ENCODE assay signal across 13 cellular contexts in the genomic region with DNA sequence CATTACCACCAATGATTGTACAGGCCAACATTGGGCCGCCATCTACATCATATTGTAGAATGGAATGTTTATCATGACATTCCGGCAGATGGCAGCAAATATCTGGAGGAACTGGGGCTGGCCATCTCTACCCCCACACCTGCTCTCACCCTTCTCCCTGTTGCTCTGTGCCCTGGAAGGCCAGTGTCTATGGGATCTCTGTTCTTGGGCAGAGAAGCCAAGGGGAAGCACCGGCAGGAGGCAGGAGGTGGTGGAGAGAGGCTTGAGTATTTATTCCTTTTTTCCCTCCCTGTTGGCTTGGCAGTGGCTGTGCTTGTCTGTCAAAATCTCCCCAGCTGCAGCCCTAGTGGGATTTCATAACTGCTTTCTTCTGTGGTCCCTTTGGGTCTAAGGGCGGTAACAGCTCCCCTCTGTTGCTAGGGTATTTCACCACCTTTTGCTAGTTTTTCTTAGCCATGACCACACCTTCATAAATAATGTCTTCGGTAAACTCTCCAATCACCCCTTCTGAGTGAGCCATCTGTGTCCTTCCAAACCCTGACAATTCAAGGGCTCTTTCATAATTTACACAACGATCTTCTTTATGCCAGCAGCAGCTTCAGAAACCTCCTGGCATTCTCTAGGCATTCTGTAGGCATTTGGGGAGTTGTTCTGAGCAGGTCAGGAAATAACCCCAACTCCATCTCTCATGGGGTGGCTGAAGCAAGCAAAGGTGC.
A peak's percentile ranks its signal among the peaks of the same experiment; 100 is the strongest.
DNase-seq lines count a peak whose midpoint lies in the region; ATAC-seq, FAIRE-seq and TF ChIP-seq lines count a peak whose summit lies in the region.
"Had no signal": no experiment of that assay in that cellular context is flagged by ENCODE, and none has a peak within 500 bp of the region (broad histone marks: within the 10 kb centered on the region; RNA-seq: fewer than 3 reads in every experiment).

No MANE protein-coding gene starts in this region.

- no peaks in the 10 kb centered on the region for H3K36me3 Mint-ChIP-seq in T-helper 2 cell treated with Interferon-gamma antibody and Interleukin-4, amounts not matched to agents 5 μg/mL and 100 μg/mL, for 36 hours (ENCODE audit: low read depth)

- no peak overlapping the region for H2BK20ac ChIP-seq in H1 (ENCODE audit: low read length)

- no peak overlapping the region for H3K18ac ChIP-seq in H1 (ENCODE audit: extremely low read depth, low read length)

- H2BK5ac ChIP-seq in H1 (ENCODE audit: low read depth, low read length) = no peak overlapping the region

- POLR2A ChIA-PET in H1 (lab: Charles Lee; ENCODE audit: partially characterized antibody) = interaction anchor here (0.6 kb wide), 1 partner anchor 10 kb away, joined by 3 read pairs; no protein-coding TSS in a partner anchor

- no peaks in the 10 kb centered on the region for H3K23me2 ChIP-seq in H1 (ENCODE audit: low read depth, low read length)

- no peak overlapping the region for H4K8ac ChIP-seq in H1 (ENCODE audit: extremely low read depth, insufficient read depth, low read length)

- CTCF ChIA-PET in H1 (lab: Charles Lee; ENCODE audit: partially characterized antibody) = interaction anchor here (0.6 to 3.7 kb wide), 12 partner anchors 9 to 197 kb away, joined by 3 to 16 read pairs (median 4); no protein-coding TSS in a partner anchor

- H2BK120ac ChIP-seq in H1 (replicated peaks; ENCODE audit: low read depth, low read length) = no peak overlapping the region

- TF ChIP-seq EP300 in H1 (IDR thresholded peaks at IDR 0.05; ENCODE audit: borderline replicate concordance in 1 of 2, low read depth in 2 of 2, low read length in 2 of 2) (no peak), gastroesophageal sphincter (IDR thresholded peaks at IDR 0.05) (no peak)

- peaks cover 0 to 5% (median 0%) of the 10 kb centered on the region in 4 experiments; a peak in 2 of 7 replicates for H3K4me1 ChIP-seq in H1 (replicated peaks in 1 of 4; ENCODE audit: control insufficient read depth in 3 of 4, insufficient read depth in 4 of 4, low read length in 3 of 4)
- H3K4me1 ChIP-seq in gastroesophageal sphincter = no peaks in the 10 kb centered on the region

- H3K4ac ChIP-seq in H1 (replicated peaks; ENCODE audit: insufficient read length, low read depth, low read length) = no peak overlapping the region

- H4K5ac ChIP-seq in H1 (ENCODE audit: insufficient read length, low read depth, low read length) = no peak overlapping the region

- no peaks in the 10 kb centered on the region for H3K4me1 Mint-ChIP-seq in T-helper 2 cell treated with Interferon-gamma antibody and Interleukin-4, amounts not matched to agents 5 μg/mL and 100 μg/mL, for 36 hours (ENCODE audit: low read depth)
- H3K4me1 Mint-ChIP-seq: IgD-negative memory B cell had no signal

- no peaks in the 10 kb centered on the region for H3K79me2 ChIP-seq in H1 (ENCODE audit: control insufficient read depth in 1 of 2, insufficient read depth in 2 of 2, low read length in 2 of 2)

- H2BK15ac ChIP-seq in H1 (ENCODE audit: low read length) = no peak overlapping the region

- H3K9me3 Mint-ChIP-seq in T-helper 2 cell treated with Interferon-gamma antibody and Interleukin-4, amounts not matched to agents 5 μg/mL and 100 μg/mL, for 36 hours = no peaks in the 10 kb centered on the region

- H3K27me3 Mint-ChIP-seq in T-helper 2 cell treated with Interferon-gamma antibody and Interleukin-4, amounts not matched to agents 5 μg/mL and 100 μg/mL, for 36 hours (ENCODE audit: low read depth) = no peaks in the 10 kb centered on the region

- H3K9ac ChIP-seq in H1 (replicated peaks in 1 of 4; ENCODE audit: extremely low read depth in 1 of 4, low read depth in 3 of 4, low read length in 3 of 4) = no peak overlapping the region
- H3K9ac ChIP-seq: BLaER1 treated with 17β-estradiol and CSF1 and Interleukin-3, amounts not matched to agents 10 nM and 100 nM had no signal

- H3K4me2 ChIP-seq in H1 (ENCODE audit: insufficient read depth in 1 of 2, low read depth in 2 of 2, low read length in 2 of 2) = no peak overlapping the region
- H3K4me2 ChIP-seq: BLaER1 treated with 17β-estradiol and CSF1 and Interleukin-3, amounts not matched to agents 10 nM and 100 nM had no signal

- no peak overlapping the region for H3K27ac ChIP-seq in H1 (ENCODE audit: low read depth, low read length)
- H3K27ac ChIP-seq in gastroesophageal sphincter = no peak overlapping the region
- H3K27ac ChIP-seq: BLaER1 treated with 17β-estradiol and CSF1 and Interleukin-3, amounts not matched to agents 10 nM and 100 nM; brain microvascular endothelial cell had no signal

- H4K20me1 ChIP-seq in H1 (replicated peaks in 1 of 2; ENCODE audit: control insufficient read depth in 1 of 2, insufficient read depth in 2 of 2, low read length in 2 of 2) = no peaks in the 10 kb centered on the region
- H4K20me1 ChIP-seq: BLaER1 treated with 17β-estradiol and CSF1 and Interleukin-3, amounts not matched to agents 10 nM and 100 nM had no signal

- no peaks in the 10 kb centered on the region for H3K79me1 ChIP-seq in H1 (ENCODE audit: low read depth, low read length)

- H2AFZ ChIP-seq in H1 (ENCODE audit: low read length) = no peak overlapping the region

- H3K56ac ChIP-seq in H1 (replicated peaks; ENCODE audit: insufficient read length, low read depth, low read length) = no peak overlapping the region

- H3K27me3 ChIP-seq in H1 (replicated peaks in 1 of 4; ENCODE audit: control insufficient read depth in 3 of 4, extremely low read depth in 1 of 4, insufficient read depth in 3 of 4, low read length in 3 of 4) = no peaks in the 10 kb centered on the region
- peaks cover 45% of the 10 kb centered on the region for H3K27me3 ChIP-seq in gastroesophageal sphincter
- H3K27me3 ChIP-seq: BLaER1 treated with 17β-estradiol and CSF1 and Interleukin-3, amounts not matched to agents 10 nM and 100 nM had no signal

- no peak overlapping the region for H4K91ac ChIP-seq in H1 (replicated peaks; ENCODE audit: insufficient read length, low read length)

- H3K23ac ChIP-seq in H1 (ENCODE audit: insufficient read length) = no peak overlapping the region

- TF ChIP-seq CTCF in H1 (IDR thresholded peaks at IDR 0.05; ENCODE audit: control extremely low read depth in 1 of 3, insufficient read depth in 1 of 3, low read depth in 1 of 3, low read length in 3 of 3) (peak in 2 of 3 experiments; percentile 44 to 59; a peak in 3 of 4 replicates), gastroesophageal sphincter (IDR thresholded peaks at IDR 0.05) (no peak)

- H2BK12ac ChIP-seq in H1 (ENCODE audit: low read depth, low read length) = no peak overlapping the region

- no peak overlapping the region for H3K4me3 Mint-ChIP-seq in T-helper 2 cell treated with Interferon-gamma antibody and Interleukin-4, amounts not matched to agents 5 μg/mL and 100 μg/mL, for 36 hours
- H3K4me3 Mint-ChIP-seq: stimulated activated naive CD8-positive, alpha-beta T cell treated with anti-CD3 and anti-CD28 coated beads, Interleukin-15, Interleukin-2, amounts not matched to agents 100 ng/mL and 50 ng/mL, for 24 hours had no signal

- DNase-seq in activated effector memory CD4-positive, alpha-beta T cell treated with anti-CD3 and anti-CD28 coated beads, Interleukin-2, amount 50 U/mL, for 16 hours = peak; percentile 17
- DNase-seq in activated effector memory CD4-positive, alpha-beta T cell treated with Interleukin-2 at 50 U/mL for 16 hours = no peak
- DNase-seq in NCI-H446 (lab: John Stamatoyannopoulos, UW) (peak; percentile 46 to 66), H1 (ENCODE audit: low read depth in 1 of 2, low spot score in 2 of 2) (no peak), urothelium cell line (ENCODE audit: low spot score) (peak; percentile 77)
- DNase-seq in T-helper 2 cell treated with Interferon-gamma antibody and Interleukin-4, amounts not matched to agents 5 μg/mL and 100 μg/mL, for 36 hours (ENCODE audit: low spot score) = no peak
- no peak for DNase-seq in NK-92 treated with Interleukin-12 subunit alpha and Interleukin-12 subunit beta, amount 100 ng/mL, for 24 hours (lab: John Stamatoyannopoulos, UW)
- DNase-seq: activated CD4-positive, alpha-beta T cell treated with anti-CD3 and anti-CD28 coated beads for 1 hour; brain microvascular endothelial cell had no signal

- 82% methylated on average over 6 of the region's 6 CpGs; no CpG with 5 or more reads in 1 of the 2 experiments for WGBS in H1 (ENCODE audit: extremely low coverage in 1 of 2, insufficient coverage in 1 of 2, insufficient read length in 1 of 2, insufficient replicate concordance in 2 of 2, low coverage in 1 of 2, low lambda C conversion rate in 2 of 2, missing lambda C conversion rate in 1 of 2), 2 experiments
- 53 to 61% methylated on average over 4 to 6 of the region's 6 CpGs for WGBS in gastroesophageal sphincter (ENCODE audit: low coverage in 1 of 2), 2 donors

- H3K36me3 ChIP-seq in H1 (ENCODE audit: control insufficient read depth in 2 of 4, insufficient read depth in 4 of 4, low read length in 3 of 4) (no peaks in the 10 kb centered on the region), gastroesophageal sphincter (no peaks in the 10 kb centered on the region)
- H3K36me3 ChIP-seq: BLaER1 treated with 17β-estradiol and CSF1 and Interleukin-3, amounts not matched to agents 10 nM and 100 nM; brain microvascular endothelial cell had no signal

- TF ChIP-seq POLR2A in H1 (IDR thresholded peaks at IDR 0.05; ENCODE audit: control extremely low read depth in 1 of 2, low read depth in 2 of 2, low read length in 2 of 2) (no peak), gastroesophageal sphincter (IDR thresholded peaks at IDR 0.05) (no peak)

- no peak overlapping the region for H3K27ac Mint-ChIP-seq in T-helper 2 cell treated with Interferon-gamma antibody and Interleukin-4, amounts not matched to agents 5 μg/mL and 100 μg/mL, for 36 hours
- H3K27ac Mint-ChIP-seq: IgD-negative memory B cell; stimulated activated naive CD8-positive, alpha-beta T cell treated with anti-CD3 and anti-CD28 coated beads, Interleukin-15, Interleukin-2, amounts not matched to agents 100 ng/mL and 50 ng/mL, for 24 hours had no signal

- no peak for ATAC-seq in gastroesophageal sphincter

- H3K9me3 ChIP-seq in H1 (ENCODE audit: insufficient read depth in 2 of 2, low read depth in 1 of 2, low read length in 1 of 2) (no peaks in the 10 kb centered on the region), gastroesophageal sphincter (peaks cover 0 to 6% (median 0%) of the 10 kb centered on the region in 3 donors)

- FAIRE-seq in H1 (lab: Jason Lieb, UNC) (no peak), urothelium cell line (lab: Jason Lieb, UNC) (no peak)

- H3K4me3 ChIP-seq in H1 (ENCODE audit: extremely low read depth in 1 of 4, insufficient read depth in 2 of 4, low read depth in 3 of 4, low read length in 4 of 4) (no peak overlapping the region), gastroesophageal sphincter (no peak overlapping the region)
- H3K4me3 ChIP-seq: BLaER1 treated with 17β-estradiol and CSF1 and Interleukin-3, amounts not matched to agents 10 nM and 100 nM had no signal

- H2AK5ac ChIP-seq in H1 (ENCODE audit: low read depth, low read length) = no peak overlapping the region

- peak; percentile 69 to 79 for TF ChIP-seq RAD21 in H1 (IDR thresholded peaks at IDR 0.05 in 1 of 2, conservative IDR thresholded peaks at IDR 0.05 in 1 of 2; ENCODE audit: low read depth in 2 of 2, low read length in 2 of 2)

- no peak overlapping the region for H3K14ac ChIP-seq in H1 (ENCODE audit: insufficient read length)

TF ChIP-seq in H1, 55 proteins besides CTCF, POLR2A, EP300 and RAD21 (continues in another document):
- no peak for TF ChIP-seq NANOG (IDR thresholded peaks at IDR 0.05; ENCODE audit: insufficient read depth, low read depth, low read length, poor library complexity, severe bottlenecking)
- 0 out of 2 replicates have a peak, but pooled peaks have one; percentile 22 for TF ChIP-seq TEAD4 (IDR thresholded peaks at IDR 0.05; ENCODE audit: low read depth, low read length)

Comparison
In these comparisons a context has a peak if more than half of its experiments do, and no peak if none do; other contexts are left out.
1. DNase-seq: peak in activated effector memory CD4-positive, alpha-beta T cell treated with anti-CD3 and anti-CD28 coated beads, Interleukin-2, amount 50 U/mL, for 16 hours (single experiment), NCI-H446 (2 of 2) and urothelium cell line (single experiment); none in activated effector memory CD4-positive, alpha-beta T cell treated with Interleukin-2 at 50 U/mL for 16 hours (single experiment), H1 (0 of 2), T-helper 2 cell treated with Interferon-gamma antibody and Interleukin-4, amounts not matched to agents 5 μg/mL and 100 μg/mL, for 36 hours (single experiment) and NK-92 treated with Interleukin-12 subunit alpha and Interleukin-12 subunit beta, amount 100 ng/mL, for 24 hours (single experiment).
2. CTCF ChIP-seq: peak in H1 (2 of 3); none in gastroesophageal sphincter (0 of 4).